In genomic region chr2:135876066-135876711, GRCh38 we compare ENCODE assay signal across 1 cellular context.
TF ChIP-seq lines count a peak whose summit lies in the region.

Gene MCM6 (minus strand): TSS chr2:135876443. CDS start chr2:135876365, 78 bp downstream.

TF ChIP-seq in HepG2, 621 proteins besides CTCF, POLR2A, EP300 and RAD21 (continued from another document and continues in another):
- peak; percentile 86 for TF ChIP-seq NFAT5 (CRISPR knock-in tag; IDR thresholded peaks at IDR 0.05)
- peak; percentile 82; the same call in 1 of the 2 replicates for TF ChIP-seq ZNF547 (CRISPR knock-in tag; IDR thresholded peaks at IDR 0.05)
- no peak for TF ChIP-seq ZNF75D (CRISPR knock-in tag; IDR thresholded peaks at IDR 0.05; ENCODE audit: borderline replicate concordance)
- 0 out of 2 replicates have a peak, but pooled peaks have one; percentile 19 for TF ChIP-seq FOXP4 (CRISPR knock-in tag; IDR thresholded peaks at IDR 0.05)
- TF ChIP-seq STAG1 (CRISPR knock-in tag; IDR thresholded peaks at IDR 0.05): no peak
- TF ChIP-seq DDIT3 (CRISPR knock-in tag; IDR thresholded peaks at IDR 0.05): no peak
- no peak for TF ChIP-seq THAP7 (CRISPR knock-in tag; IDR thresholded peaks at IDR 0.05)
- TF ChIP-seq ATAD3A (CRISPR knock-in tag; IDR thresholded peaks at IDR 0.05): no peak
- TF ChIP-seq MEIS2 (CRISPR knock-in tag; IDR thresholded peaks at IDR 0.05): peak; percentile 53; the same call in 1 of the 2 replicates
- no peak for TF ChIP-seq U2AF1 (optimal IDR thresholded peaks at IDR 0.05; ENCODE audit: low read depth, low read length)
- no peak for TF ChIP-seq ZNF207 (IDR thresholded peaks at IDR 0.05; ENCODE audit: borderline replicate concordance)
- no peak for TF ChIP-seq ZNF580 (CRISPR knock-in tag; IDR thresholded peaks at IDR 0.05; ENCODE audit: borderline replicate concordance, low read depth)
- TF ChIP-seq TIGD3 (CRISPR knock-in tag; IDR thresholded peaks at IDR 0.05; ENCODE audit: borderline replicate concordance): no peak
- no peak for TF ChIP-seq PHB2 (IDR thresholded peaks at IDR 0.05; ENCODE audit: partially characterized antibody)
- peak; percentile 83 for TF ChIP-seq ZNF18 (CRISPR knock-in tag; IDR thresholded peaks at IDR 0.05; ENCODE audit: insufficient replicate concordance)
- TF ChIP-seq SNAPC2 (CRISPR knock-in tag; IDR thresholded peaks at IDR 0.05): peak; percentile 89
- TF ChIP-seq ZNF225 (CRISPR knock-in tag; IDR thresholded peaks at IDR 0.05): no peak
- peak; percentile 73; the same call in 1 of the 2 replicates for TF ChIP-seq EED (CRISPR knock-in tag; IDR thresholded peaks at IDR 0.05)
- TF ChIP-seq PAF1 (CRISPR knock-in tag; IDR thresholded peaks at IDR 0.05): no peak
- TF ChIP-seq BORCS8-MEF2B (CRISPR knock-in tag; IDR thresholded peaks at IDR 0.05): peak; percentile 90
- TF ChIP-seq FOXO1 (CRISPR knock-in tag; IDR thresholded peaks at IDR 0.05): no peak
- TF ChIP-seq TSC22D2 (CRISPR knock-in tag; IDR thresholded peaks at IDR 0.05; ENCODE audit: borderline replicate concordance): peak; percentile 74; the same call in 1 of the 2 replicates
- TF ChIP-seq SNAI1 (CRISPR knock-in tag; IDR thresholded peaks at IDR 0.05; ENCODE audit: borderline replicate concordance): no peak
- no peak for TF ChIP-seq PCBP1 (IDR thresholded peaks at IDR 0.05; ENCODE audit: borderline replicate concordance, low read depth, low read length)
- TF ChIP-seq ZBTB43 (CRISPR knock-in tag; conservative IDR thresholded peaks at IDR 0.05): 0 out of 2 replicates have a peak, but pooled peaks have one; percentile 45
- peak; percentile 86 for TF ChIP-seq MXD1 (CRISPR knock-in tag; IDR thresholded peaks at IDR 0.05)
- peak; percentile 52; the same call in 1 of the 2 replicates for TF ChIP-seq ZNF709 (CRISPR knock-in tag; IDR thresholded peaks at IDR 0.05)
- peak; percentile 41; the same call in 1 of the 2 replicates for TF ChIP-seq HMGXB3 (CRISPR knock-in tag; IDR thresholded peaks at IDR 0.05; ENCODE audit: borderline replicate concordance)
- TF ChIP-seq HINFP (CRISPR knock-in tag; IDR thresholded peaks at IDR 0.05; ENCODE audit: low read depth): peak; percentile 47; the same call in 1 of the 2 replicates
- peak; percentile 92; the same call in 1 of the 2 replicates for TF ChIP-seq CC2D1A (CRISPR knock-in tag; IDR thresholded peaks at IDR 0.05)
- TF ChIP-seq HNRNPH1 (optimal IDR thresholded peaks at IDR 0.05; ENCODE audit: low read depth, low read length): no peak
- TF ChIP-seq ZNF512B (CRISPR knock-in tag; IDR thresholded peaks at IDR 0.05; ENCODE audit: borderline replicate concordance): no peak
- TF ChIP-seq ZNF12 (CRISPR knock-in tag; IDR thresholded peaks at IDR 0.05): no peak
- no peak for TF ChIP-seq TOE1 (CRISPR knock-in tag; IDR thresholded peaks at IDR 0.05)
